In the genomic region with DNA sequence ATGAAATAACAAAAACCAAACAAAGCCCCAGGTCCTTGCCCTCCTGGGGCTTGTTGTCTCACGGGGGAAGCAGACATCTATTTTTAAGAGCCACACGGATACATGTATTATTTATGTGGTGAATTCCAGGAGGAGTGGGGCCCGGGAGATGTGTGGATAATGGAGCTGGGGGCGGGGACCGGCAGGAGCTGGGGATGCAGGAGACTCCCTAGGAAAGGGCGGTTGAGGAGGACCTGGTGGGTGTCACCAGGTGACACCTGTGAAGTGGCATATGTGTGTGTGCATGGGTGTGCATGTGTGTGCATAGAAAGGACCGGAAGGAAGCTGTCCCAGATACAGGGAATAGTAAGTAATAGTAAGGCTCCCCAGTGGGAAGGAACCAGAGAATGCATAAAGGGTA, we compare ENCODE assay signal across 32 cellular contexts.
"Had no signal": no experiment of that assay in that cellular context is flagged by ENCODE, and none has a peak within 500 bp of the region (broad histone marks: within the 10 kb centered on the region; RNA-seq: fewer than 3 reads in every experiment).

No MANE protein-coding gene starts in this region.

- H3K4me1 Mint-ChIP-seq: activated CD4-positive, alpha-beta memory T cell treated with anti-CD3 and anti-CD28 coated beads, Interleukin-2, amount 10 ng/mL, durations not matched to agents 7 days and 5 days; activated CD8-positive, alpha-beta memory T cell treated with anti-CD3 and anti-CD28 coated beads, Interleukin-2, amount 10 ng/mL, durations not matched to agents 7 days and 5 days; activated naive CD4-positive, alpha-beta T cell treated with anti-CD3 and anti-CD28 coated beads, Interleukin-2, amount 50 U/mL, for 24 hours; activated naive CD8-positive, alpha-beta T cell treated with anti-CD3 and anti-CD28 coated beads, Interleukin-2, amount 10 ng/mL, durations not matched to agents 7 days and 5 days had no signal

- H3K27ac Mint-ChIP-seq: activated CD4-positive, alpha-beta memory T cell treated with anti-CD3 and anti-CD28 coated beads, Interleukin-2, amount 10 ng/mL, durations not matched to agents 7 days and 5 days; activated CD8-positive, alpha-beta memory T cell treated with anti-CD3 and anti-CD28 coated beads, Interleukin-2, amount 10 ng/mL, durations not matched to agents 7 days and 5 days; activated naive CD4-positive, alpha-beta T cell treated with anti-CD3 and anti-CD28 coated beads, Interleukin-2, amount 50 U/mL, for 24 hours; activated naive CD8-positive, alpha-beta T cell treated with anti-CD3 and anti-CD28 coated beads, Interleukin-2, amount 10 ng/mL, durations not matched to agents 7 days and 5 days had no signal

- DNase-seq: activated CD4-positive, alpha-beta memory T cell treated with anti-CD3 and anti-CD28 coated beads, Interleukin-2, amount 10 ng/mL, durations not matched to agents 7 days and 5 days; activated CD4-positive, alpha-beta T cell treated with anti-CD3 and anti-CD28 coated beads for 1 hour; activated CD4-positive, alpha-beta T cell treated with anti-CD3 and anti-CD28 coated beads for 48 hours; activated CD4-positive, CD25-positive, alpha-beta regulatory T cell; activated CD8-positive, alpha-beta memory T cell treated with anti-CD3 and anti-CD28 coated beads for 24 hours; activated CD8-positive, alpha-beta memory T cell treated with anti-CD3 and anti-CD28 coated beads, Interleukin-2, amount 10 ng/mL, durations not matched to agents 7 days and 5 days; activated CD8-positive, alpha-beta memory T cell treated with anti-CD3 and anti-CD28 coated beads, Interleukin-2, amount 50 U/mL, for 48 hours; activated gamma-delta T cell; activated naive CD4-positive, alpha-beta T cell treated with Interleukin-2 at 50 U/mL for 16 hours; activated naive CD8-positive, alpha-beta T cell treated with anti-CD3 and anti-CD28 coated beads, Interleukin-2, amount 10 ng/mL, durations not matched to agents 7 days and 5 days; activated T-cell treated with anti-CD3 and anti-CD28 coated beads, Interleukin-2, amount 50 U/mL, for 48 hours; amygdala; Kasumi-1; KG1; MG63; NCI-H1048; NCI-H1105 treated with DMSO at 0.1 percent for 48 hours; NCI-H1436; NCI-H1694; NCI-H2029; NCI-H345; NCI-H524 treated with DMSO at 0.1 percent for 48 hours; SIG-M5; SW 1271; T-helper 1 cell; T-helper 2 cell; T-helper 9 cell; WERI-Rb-1 had no signal

- H3K27me3 Mint-ChIP-seq: activated CD4-positive, alpha-beta memory T cell treated with anti-CD3 and anti-CD28 coated beads, Interleukin-2, amount 10 ng/mL, durations not matched to agents 7 days and 5 days; activated CD8-positive, alpha-beta memory T cell treated with anti-CD3 and anti-CD28 coated beads, Interleukin-2, amount 10 ng/mL, durations not matched to agents 7 days and 5 days; activated naive CD4-positive, alpha-beta T cell treated with anti-CD3 and anti-CD28 coated beads, Interleukin-2, amount 50 U/mL, for 24 hours; activated naive CD8-positive, alpha-beta T cell treated with anti-CD3 and anti-CD28 coated beads, Interleukin-2, amount 10 ng/mL, durations not matched to agents 7 days and 5 days had no signal

- H3K4me1 ChIP-seq: ascending aorta had no signal

- H3K36me3 ChIP-seq: ascending aorta, MG63, WERI-Rb-1 had no signal

- H3K4me3 Mint-ChIP-seq: activated CD4-positive, alpha-beta memory T cell treated with anti-CD3 and anti-CD28 coated beads, Interleukin-2, amount 10 ng/mL, durations not matched to agents 7 days and 5 days; activated CD8-positive, alpha-beta memory T cell treated with anti-CD3 and anti-CD28 coated beads, Interleukin-2, amount 10 ng/mL, durations not matched to agents 7 days and 5 days; activated naive CD4-positive, alpha-beta T cell treated with anti-CD3 and anti-CD28 coated beads, Interleukin-2, amount 50 U/mL, for 24 hours; activated naive CD8-positive, alpha-beta T cell treated with anti-CD3 and anti-CD28 coated beads, Interleukin-2, amount 10 ng/mL, durations not matched to agents 7 days and 5 days had no signal

- H3K9me3 Mint-ChIP-seq: activated CD4-positive, alpha-beta memory T cell treated with anti-CD3 and anti-CD28 coated beads, Interleukin-2, amount 10 ng/mL, durations not matched to agents 7 days and 5 days; activated naive CD4-positive, alpha-beta T cell treated with anti-CD3 and anti-CD28 coated beads, Interleukin-2, amount 50 U/mL, for 24 hours; activated naive CD8-positive, alpha-beta T cell treated with anti-CD3 and anti-CD28 coated beads, Interleukin-2, amount 10 ng/mL, durations not matched to agents 7 days and 5 days had no signal

- H3K27me3 ChIP-seq: ascending aorta, MG63 had no signal

- H3K9me3 ChIP-seq: ascending aorta, MG63 had no signal

- H3K36me3 Mint-ChIP-seq: activated CD8-positive, alpha-beta memory T cell treated with anti-CD3 and anti-CD28 coated beads, Interleukin-2, amount 10 ng/mL, durations not matched to agents 7 days and 5 days; activated naive CD4-positive, alpha-beta T cell treated with anti-CD3 and anti-CD28 coated beads, Interleukin-2, amount 50 U/mL, for 24 hours; activated naive CD8-positive, alpha-beta T cell treated with anti-CD3 and anti-CD28 coated beads, Interleukin-2, amount 10 ng/mL, durations not matched to agents 7 days and 5 days had no signal

- H3K4me3 ChIP-seq: ascending aorta, MG63 had no signal

- H3K27ac ChIP-seq: ascending aorta, WERI-Rb-1 had no signal

- ATAC-seq: activated CD8-positive, alpha-beta memory T cell treated with anti-CD3 and anti-CD28 coated beads, Interleukin-2, amount 10 ng/mL, durations not matched to agents 7 days and 5 days; Panc1; SK-N-SH treated with all-trans-retinoic acid at 6 μM for 48 hours had no signal
